In the genomic region with DNA sequence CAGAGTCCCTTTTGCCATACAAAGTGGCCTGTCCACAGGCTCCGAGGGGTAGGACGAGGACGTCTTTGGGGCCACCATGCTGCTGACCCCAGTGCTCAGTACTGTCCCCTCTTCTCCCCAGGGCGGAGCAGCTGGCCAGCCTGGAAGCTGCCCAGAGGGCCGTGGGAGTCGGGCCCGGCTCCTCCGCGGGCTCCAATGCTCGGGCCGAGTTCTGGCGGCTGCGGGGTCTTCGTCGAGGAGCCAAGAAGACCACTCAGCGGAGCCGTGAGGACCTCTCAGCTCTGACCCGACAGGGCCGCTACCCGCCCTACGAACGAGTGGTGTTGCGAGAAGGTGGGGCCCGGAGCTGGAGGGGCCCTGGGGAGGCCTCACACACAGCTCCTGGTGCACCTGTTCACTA, we compare ENCODE assay signal across 44 cellular contexts. TPM values are rescaled to one million over a fixed set of nuclear protein-coding genes. Genes with fewer than 3 reads are reported as not detected.
"Had no signal": no experiment of that assay in that cellular context is flagged by ENCODE, and none has a peak within 500 bp of the region (broad histone marks: within the 10 kb centered on the region; RNA-seq: fewer than 3 reads in every experiment).

No MANE protein-coding gene starts in this region.

- FAIRE-seq: astrocyte, bronchial epithelial cell had no signal

- H3K36me3 Mint-ChIP-seq: activated naive CD4-positive, alpha-beta T cell treated with anti-CD3 and anti-CD28 coated beads, Interleukin-2, amount 50 U/mL, for 72 hours; activated naive CD8-positive, alpha-beta T cell treated with anti-CD3 and anti-CD28 coated beads for 36 hours; activated naive CD8-positive, alpha-beta T cell treated with anti-CD3 and anti-CD28 coated beads, Interleukin-2, amount 10 ng/mL, durations not matched to agents 7 days and 5 days; brain had no signal

- H3K4me1 ChIP-seq: adrenal gland, ascending aorta, body of pancreas, breast epithelium had no signal

- H3K27ac ChIP-seq: adrenal gland, ascending aorta, body of pancreas, brain microvascular endothelial cell, breast epithelium, cardiac muscle cell had no signal

- ATAC-seq: activated naive CD4-positive, alpha-beta T cell treated with anti-CD3 and anti-CD28 coated beads, Interleukin-2, amount 50 U/mL, for 72 hours; activated naive CD8-positive, alpha-beta T cell treated with anti-CD3 and anti-CD28 coated beads, Interleukin-2, amount 50 U/mL, for 24 hours; activated T-cell treated with anti-CD3 and anti-CD28 coated beads, Interleukin-2, amount 50 U/mL, for 4 hours; activated T-cell treated with anti-CD3 and anti-CD28 coated beads, Interleukin-2, amount 50 U/mL, for 72 hours; activated T-helper 17 cell treated with anti-CD3 and anti-CD28 coated beads, Interleukin-2, amount 50 U/mL, for 72 hours; body of pancreas had no signal

- H3K27me3 Mint-ChIP-seq: activated naive CD4-positive, alpha-beta T cell treated with anti-CD3 and anti-CD28 coated beads, Interleukin-2, amount 10 ng/mL, durations not matched to agents 7 days and 5 days; activated naive CD4-positive, alpha-beta T cell treated with anti-CD3 and anti-CD28 coated beads, Interleukin-2, amount 50 U/mL, for 24 hours; activated naive CD8-positive, alpha-beta T cell; activated naive CD8-positive, alpha-beta T cell treated with anti-CD3 and anti-CD28 coated beads for 36 hours; activated naive CD8-positive, alpha-beta T cell treated with anti-CD3 and anti-CD28 coated beads, Interleukin-2, amount 10 ng/mL, durations not matched to agents 7 days and 5 days; activated naive CD8-positive, alpha-beta T cell treated with anti-CD3 and anti-CD28 coated beads, Interleukin-2, amount 50 U/mL, for 24 hours; activated T-cell treated with anti-CD3 and anti-CD28 coated beads, Interleukin-2, amount 50 U/mL, for 24 hours; activated T-helper 17 cell treated with anti-CD3 and anti-CD28 coated beads, Interleukin-2, amount 50 U/mL, for 72 hours; central memory CD8-positive, alpha-beta T cell had no signal

- H3K4me3 Mint-ChIP-seq: activated naive CD4-positive, alpha-beta T cell treated with anti-CD3 and anti-CD28 coated beads for 36 hours; activated naive CD4-positive, alpha-beta T cell treated with anti-CD3 and anti-CD28 coated beads, Interleukin-2, amount 10 ng/mL, durations not matched to agents 7 days and 5 days; activated naive CD4-positive, alpha-beta T cell treated with anti-CD3 and anti-CD28 coated beads, Interleukin-2, amount 50 U/mL, for 24 hours; activated naive CD8-positive, alpha-beta T cell; activated naive CD8-positive, alpha-beta T cell treated with anti-CD3 and anti-CD28 coated beads for 36 hours; activated naive CD8-positive, alpha-beta T cell treated with anti-CD3 and anti-CD28 coated beads, Interleukin-2, amount 50 U/mL, for 24 hours; activated T-cell treated with anti-CD3 and anti-CD28 coated beads, Interleukin-2, amount 50 U/mL, for 24 hours; activated T-cell treated with anti-CD3 and anti-CD28 coated beads, Interleukin-2, amount 50 U/mL, for 4 hours; activated T-cell treated with anti-CD3 and anti-CD28 coated beads, Interleukin-2, amount 50 U/mL, for 72 hours; activated T-helper 1 cell treated with anti-CD3 and anti-CD28 coated beads, Interleukin-12 subunit alpha, Interleukin-12 subunit beta, Interleukin-2, Interleukin-4 antibody, amounts not matched to agents 30 ng/mL and 10 ng/mL and 1 ng/mL, durations not matched to agents 14 hours and 24 hours and 36 hours; activated T-helper 17 cell treated with anti-CD3 and anti-CD28 coated beads, Interleukin-2, amount 50 U/mL, for 72 hours; brain; central memory CD8-positive, alpha-beta T cell had no signal

- H3K36me3 ChIP-seq: adrenal gland, ascending aorta, brain microvascular endothelial cell, breast epithelium, cardiac muscle cell had no signal

- H3K4me1 Mint-ChIP-seq: brain; central memory CD8-positive, alpha-beta T cell had no signal

- H3K9me3 Mint-ChIP-seq: activated naive CD4-positive, alpha-beta T cell treated with anti-CD3 and anti-CD28 coated beads for 36 hours; activated naive CD4-positive, alpha-beta T cell treated with anti-CD3 and anti-CD28 coated beads, Interleukin-2, amount 10 ng/mL, durations not matched to agents 7 days and 5 days; activated naive CD4-positive, alpha-beta T cell treated with anti-CD3 and anti-CD28 coated beads, Interleukin-2, amount 50 U/mL, for 24 hours; activated naive CD4-positive, alpha-beta T cell treated with anti-CD3 and anti-CD28 coated beads, Interleukin-2, amount 50 U/mL, for 72 hours; activated naive CD8-positive, alpha-beta T cell treated with anti-CD3 and anti-CD28 coated beads for 36 hours; activated naive CD8-positive, alpha-beta T cell treated with anti-CD3 and anti-CD28 coated beads, Interleukin-2, amount 10 ng/mL, durations not matched to agents 7 days and 5 days; activated naive CD8-positive, alpha-beta T cell treated with anti-CD3 and anti-CD28 coated beads, Interleukin-2, amount 50 U/mL, for 24 hours; activated T-cell treated with anti-CD3 and anti-CD28 coated beads, Interleukin-2, amount 50 U/mL, for 24 hours; activated T-cell treated with anti-CD3 and anti-CD28 coated beads, Interleukin-2, amount 50 U/mL, for 4 hours; activated T-cell treated with anti-CD3 and anti-CD28 coated beads, Interleukin-2, amount 50 U/mL, for 72 hours; activated T-helper 1 cell treated with anti-CD3 and anti-CD28 coated beads, Interleukin-12 subunit alpha, Interleukin-12 subunit beta, Interleukin-2, Interleukin-4 antibody, amounts not matched to agents 30 ng/mL and 10 ng/mL and 1 ng/mL, durations not matched to agents 14 hours and 24 hours and 36 hours; activated T-helper 17 cell treated with anti-CD3 and anti-CD28 coated beads, Interleukin-2, amount 50 U/mL, for 72 hours; activated T-helper 2 cell treated with anti-CD3 and anti-CD28 coated beads, Interferon-gamma antibody, Interleukin-2, Interleukin-4, amounts not matched to agents 10 μg/mL and 5 μg/mL and 100 μg/mL, durations not matched to agents 14 hours and 24 hours and 36 hours; brain; central memory CD8-positive, alpha-beta T cell had no signal

- H3K27ac Mint-ChIP-seq: activated naive CD4-positive, alpha-beta T cell treated with anti-CD3 and anti-CD28 coated beads for 36 hours; activated naive CD8-positive, alpha-beta T cell; activated naive CD8-positive, alpha-beta T cell treated with anti-CD3 and anti-CD28 coated beads for 36 hours; activated naive CD8-positive, alpha-beta T cell treated with anti-CD3 and anti-CD28 coated beads, Interleukin-2, amount 50 U/mL, for 24 hours; activated T-cell treated with anti-CD3 and anti-CD28 coated beads, Interleukin-2, amount 50 U/mL, for 72 hours; activated T-helper 1 cell treated with anti-CD3 and anti-CD28 coated beads, Interleukin-12 subunit alpha, Interleukin-12 subunit beta, Interleukin-2, Interleukin-4 antibody, amounts not matched to agents 30 ng/mL and 10 ng/mL and 1 ng/mL, durations not matched to agents 14 hours and 24 hours and 36 hours; activated T-helper 2 cell treated with anti-CD3 and anti-CD28 coated beads, Interferon-gamma antibody, Interleukin-2, Interleukin-4, amounts not matched to agents 10 μg/mL and 5 μg/mL and 100 μg/mL, durations not matched to agents 14 hours and 24 hours and 36 hours; brain had no signal

- DNase-seq: activated effector memory CD4-positive, alpha-beta T cell treated with anti-CD3 and anti-CD28 coated beads, Interleukin-2, amount 50 U/mL, for 16 hours; activated effector memory CD4-positive, alpha-beta T cell treated with Interleukin-2 at 50 U/mL for 16 hours; activated gamma-delta T cell; activated gamma-delta T cell treated with Interleukin-2 at 50 U/mL for 16 hours; activated naive CD4-positive, alpha-beta T cell; activated naive CD4-positive, alpha-beta T cell treated with anti-CD3 and anti-CD28 coated beads for 36 hours; activated naive CD4-positive, alpha-beta T cell treated with anti-CD3 and anti-CD28 coated beads, Interleukin-2, amount 10 ng/mL, durations not matched to agents 7 days and 5 days; activated naive CD4-positive, alpha-beta T cell treated with anti-CD3 and anti-CD28 coated beads, Interleukin-2, amount 50 U/mL, for 16 hours; activated naive CD4-positive, alpha-beta T cell treated with Interleukin-2 at 50 U/mL for 16 hours; activated naive CD8-positive, alpha-beta T cell treated with anti-CD3 and anti-CD28 coated beads for 36 hours; activated naive CD8-positive, alpha-beta T cell treated with anti-CD3 and anti-CD28 coated beads, Interleukin-2, amount 10 ng/mL, durations not matched to agents 7 days and 5 days; activated naive CD8-positive, alpha-beta T cell treated with anti-CD3 and anti-CD28 coated beads, Interleukin-2, amount 50 U/mL, for 24 hours; activated T-cell treated with anti-CD3 and anti-CD28 coated beads, Interleukin-2, amount 50 U/mL, for 1 hour; activated T-cell treated with anti-CD3 and anti-CD28 coated beads, Interleukin-2, amount 50 U/mL, for 24 hours; activated T-cell treated with anti-CD3 and anti-CD28 coated beads, Interleukin-2, amount 50 U/mL, for 4 hours; activated T-cell treated with anti-CD3 and anti-CD28 coated beads, Interleukin-2, amount 50 U/mL, for 48 hours; activated T-cell treated with anti-CD3 and anti-CD28 coated beads, Interleukin-2, amount 50 U/mL, for 72 hours; adrenal gland; amniotic stem cell; amygdala; anterior cingulate cortex; aorta; body of pancreas; brain microvascular endothelial cell; caudate nucleus; central memory CD4-positive, alpha-beta T cell; cerebellar nuclear complex had no signal

- H3K27me3 ChIP-seq: adrenal gland, ascending aorta, body of pancreas, brain microvascular endothelial cell, breast epithelium, cardiac muscle cell had no signal

- H3K4me3 ChIP-seq: adrenal gland, ascending aorta, body of pancreas, breast epithelium, cardiac muscle cell had no signal

- H3K9me3 ChIP-seq: adrenal gland, ascending aorta, body of pancreas, breast epithelium had no signal

RNA-seq across cellular contexts. Expression of gene RAX2, which starts 31.6 kb away (rescaled TPM):
- total RNA-seq: activated naive CD4-positive, alpha-beta T cell treated with anti-CD3 and anti-CD28 coated beads for 36 hours; activated naive CD4-positive, alpha-beta T cell treated with anti-CD3 and anti-CD28 coated beads, Interleukin-2, amount 50 U/mL, for 72 hours; activated naive CD8-positive, alpha-beta T cell treated with anti-CD3 and anti-CD28 coated beads for 36 hours; activated naive CD8-positive, alpha-beta T cell treated with anti-CD3 and anti-CD28 coated beads, Interleukin-2, amount 10 ng/mL, durations not matched to agents 7 days and 5 days; activated T-cell treated with anti-CD3 and anti-CD28 coated beads, Interleukin-2, amount 50 U/mL, for 4 hours; activated T-cell treated with anti-CD3 and anti-CD28 coated beads, Interleukin-2, amount 50 U/mL, for 72 hours; activated T-helper 1 cell treated with anti-CD3 and anti-CD28 coated beads, Interleukin-12 subunit alpha, Interleukin-12 subunit beta, Interleukin-2, Interleukin-4 antibody, amounts not matched to agents 30 ng/mL and 10 ng/mL and 1 ng/mL, durations not matched to agents 14 hours and 24 hours and 36 hours; activated T-helper 17 cell treated with anti-CD3 and anti-CD28 coated beads, Interleukin-2, amount 50 U/mL, for 72 hours; activated T-helper 2 cell treated with anti-CD3 and anti-CD28 coated beads, Interferon-gamma antibody, Interleukin-2, Interleukin-4, amounts not matched to agents 10 μg/mL and 5 μg/mL and 100 μg/mL, durations not matched to agents 14 hours and 24 hours and 36 hours; adrenal gland; aorta; ascending aorta; astrocyte; body of pancreas; bronchial epithelial cell; cardiac muscle cell; cardiac septum; cerebellum; chondrocyte had no signal
- polyA plus RNA-seq: adipose tissue, adrenal gland, aorta, cardiac muscle cell had no signal

RNA-seq across cellular contexts. Expression of gene TJP3, which starts 32.2 kb away (rescaled TPM):
- total RNA-seq: cardiac septum, cerebellum, chondrocyte had no signal
